Comparison of ENCODE assay signal across 8 cellular contexts in the genomic region with DNA sequence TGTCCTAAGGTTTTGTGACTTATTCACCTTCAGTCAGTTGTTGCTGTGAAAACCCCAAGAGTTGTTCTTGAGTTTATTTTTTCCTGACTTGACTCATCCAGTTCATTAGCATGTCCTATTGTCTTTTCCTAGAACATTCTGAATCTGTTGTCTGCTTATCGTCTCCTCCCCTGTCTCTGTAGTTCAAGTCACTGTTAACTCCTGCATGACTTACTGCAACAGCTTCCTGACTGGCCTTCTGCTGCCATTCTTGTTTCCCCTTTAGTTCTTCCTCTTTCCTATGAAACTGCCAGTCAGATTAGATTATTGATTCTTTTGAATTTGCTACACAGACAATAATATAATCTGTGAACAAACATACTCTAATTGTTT.
DNase-seq lines count a peak whose midpoint lies in the region; ATAC-seq and TF ChIP-seq lines count a peak whose summit lies in the region.

No MANE protein-coding gene starts in this region.

- ATAC-seq in HG02870 (IDR thresholded peaks at IDR 0.05; ENCODE audit: unreplicated experiment): peak; percentile 92
- peak; percentile 82 for ATAC-seq in WTC11
- ATAC-seq in HG03342 (IDR thresholded peaks at IDR 0.05; ENCODE audit: unreplicated experiment): no peak

- no peak for TF ChIP-seq CTCF in WTC11 (IDR thresholded peaks at IDR 0.05)

- CTCF ChIA-PET in WTC11 (lab: Charles Lee): no interaction called here

- H3K27me3 Mint-ChIP-seq in WTC11 (ENCODE audit: low read depth): no peaks in the 10 kb centered on the region

- peaks cover 22% of the 10 kb centered on the region for H3K4me1 Mint-ChIP-seq in WTC11

- no peak overlapping the region for H3K4me3 Mint-ChIP-seq in WTC11

- peaks cover 3% of the 10 kb centered on the region for H3K36me3 Mint-ChIP-seq in WTC11

- H3K9me3 Mint-ChIP-seq in WTC11: peaks cover 12% of the 10 kb centered on the region

- POLR2A ChIA-PET in WTC11 (lab: Charles Lee): no interaction called here

- DNase-seq in GM03348 (ENCODE audit: low spot score): peak; percentile 32
- DNase-seq in WTC11 (ENCODE audit: low spot score): no peak
- DNase-seq in iPS-NIHi7 (ENCODE audit: extremely low spot score): peak; percentile 65
- DNase-seq in COR-L47 (lab: John Stamatoyannopoulos, UW): no peak
- DNase-seq in amygdala (lab: John Stamatoyannopoulos, UW): no peak
- no peak for DNase-seq in HuH-7.5 (ENCODE audit: low spot score)

- H3K27ac Mint-ChIP-seq in WTC11: peak overlapping the region; percentile 69

TF ChIP-seq in WTC11, 78 proteins besides CTCF, POLR2A, EP300 and RAD21:
- no peak for TF ChIP-seq OVOL2 (CRISPR knock-in tag; IDR thresholded peaks at IDR 0.05; ENCODE audit: borderline replicate concordance)
- no peak for TF ChIP-seq ETV6 (CRISPR knock-in tag; IDR thresholded peaks at IDR 0.05)
- no peak for TF ChIP-seq JUN (CRISPR knock-in tag; IDR thresholded peaks at IDR 0.05)
- TF ChIP-seq GTF2I (CRISPR knock-in tag; conservative IDR thresholded peaks at IDR 0.05): no peak
- TF ChIP-seq, protein P1, sequence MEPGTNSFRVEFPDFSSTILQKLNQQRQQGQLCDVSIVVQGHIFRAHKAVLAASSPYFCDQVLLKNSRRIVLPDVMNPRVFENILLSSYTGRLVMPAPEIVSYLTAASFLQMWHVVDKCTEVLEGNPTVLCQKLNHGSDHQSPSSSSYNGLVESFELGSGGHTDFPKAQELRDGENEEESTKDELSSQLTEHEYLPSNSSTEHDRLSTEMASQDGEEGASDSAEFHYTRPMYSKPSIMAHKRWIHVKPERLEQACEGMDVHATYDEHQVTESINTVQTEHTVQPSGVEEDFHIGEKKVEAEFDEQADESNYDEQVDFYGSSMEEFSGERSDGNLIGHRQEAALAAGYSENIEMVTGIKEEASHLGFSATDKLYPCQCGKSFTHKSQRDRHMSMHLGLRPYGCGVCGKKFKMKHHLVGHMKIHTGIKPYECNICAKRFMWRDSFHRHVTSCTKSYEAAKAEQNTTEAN (CRISPR knock-in tag; IDR thresholded peaks at IDR 0.05): no peak
- TF ChIP-seq ZBTB21 (CRISPR knock-in tag; IDR thresholded peaks at IDR 0.05; ENCODE audit: borderline replicate concordance): no peak
- no peak for TF ChIP-seq RELA (CRISPR knock-in tag; IDR thresholded peaks at IDR 0.05; ENCODE audit: borderline replicate concordance)
- TF ChIP-seq CREM (CRISPR knock-in tag; IDR thresholded peaks at IDR 0.05): no peak
- TF ChIP-seq, protein P2, sequence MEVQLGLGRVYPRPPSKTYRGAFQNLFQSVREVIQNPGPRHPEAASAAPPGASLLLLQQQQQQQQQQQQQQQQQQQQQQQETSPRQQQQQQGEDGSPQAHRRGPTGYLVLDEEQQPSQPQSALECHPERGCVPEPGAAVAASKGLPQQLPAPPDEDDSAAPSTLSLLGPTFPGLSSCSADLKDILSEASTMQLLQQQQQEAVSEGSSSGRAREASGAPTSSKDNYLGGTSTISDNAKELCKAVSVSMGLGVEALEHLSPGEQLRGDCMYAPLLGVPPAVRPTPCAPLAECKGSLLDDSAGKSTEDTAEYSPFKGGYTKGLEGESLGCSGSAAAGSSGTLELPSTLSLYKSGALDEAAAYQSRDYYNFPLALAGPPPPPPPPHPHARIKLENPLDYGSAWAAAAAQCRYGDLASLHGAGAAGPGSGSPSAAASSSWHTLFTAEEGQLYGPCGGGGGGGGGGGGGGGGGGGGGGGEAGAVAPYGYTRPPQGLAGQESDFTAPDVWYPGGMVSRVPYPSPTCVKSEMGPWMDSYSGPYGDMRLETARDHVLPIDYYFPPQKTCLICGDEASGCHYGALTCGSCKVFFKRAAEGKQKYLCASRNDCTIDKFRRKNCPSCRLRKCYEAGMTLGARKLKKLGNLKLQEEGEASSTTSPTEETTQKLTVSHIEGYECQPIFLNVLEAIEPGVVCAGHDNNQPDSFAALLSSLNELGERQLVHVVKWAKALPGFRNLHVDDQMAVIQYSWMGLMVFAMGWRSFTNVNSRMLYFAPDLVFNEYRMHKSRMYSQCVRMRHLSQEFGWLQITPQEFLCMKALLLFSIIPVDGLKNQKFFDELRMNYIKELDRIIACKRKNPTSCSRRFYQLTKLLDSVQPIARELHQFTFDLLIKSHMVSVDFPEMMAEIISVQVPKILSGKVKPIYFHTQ (CRISPR knock-in tag; IDR thresholded peaks at IDR 0.05): no peak
- TF ChIP-seq MXD4 (CRISPR knock-in tag; IDR thresholded peaks at IDR 0.05; ENCODE audit: borderline replicate concordance): no peak
- TF ChIP-seq EMX1 (CRISPR knock-in tag; IDR thresholded peaks at IDR 0.05): no peak
- TF ChIP-seq ZSCAN18 (CRISPR knock-in tag; IDR thresholded peaks at IDR 0.05): no peak
- no peak for TF ChIP-seq PRRX2 (CRISPR knock-in tag; IDR thresholded peaks at IDR 0.05)

Comparison
In these comparisons a context has a peak if more than half of its experiments do, and no peak if none do; other contexts are left out.
1. DNase-seq: peak in GM03348 (single experiment) and iPS-NIHi7 (single experiment); none in WTC11 (single experiment), COR-L47 (single experiment), amygdala (0 of 56) and HuH-7.5 (single experiment).